10 cellular contexts compared by ENCODE assay signal in the genomic region with DNA sequence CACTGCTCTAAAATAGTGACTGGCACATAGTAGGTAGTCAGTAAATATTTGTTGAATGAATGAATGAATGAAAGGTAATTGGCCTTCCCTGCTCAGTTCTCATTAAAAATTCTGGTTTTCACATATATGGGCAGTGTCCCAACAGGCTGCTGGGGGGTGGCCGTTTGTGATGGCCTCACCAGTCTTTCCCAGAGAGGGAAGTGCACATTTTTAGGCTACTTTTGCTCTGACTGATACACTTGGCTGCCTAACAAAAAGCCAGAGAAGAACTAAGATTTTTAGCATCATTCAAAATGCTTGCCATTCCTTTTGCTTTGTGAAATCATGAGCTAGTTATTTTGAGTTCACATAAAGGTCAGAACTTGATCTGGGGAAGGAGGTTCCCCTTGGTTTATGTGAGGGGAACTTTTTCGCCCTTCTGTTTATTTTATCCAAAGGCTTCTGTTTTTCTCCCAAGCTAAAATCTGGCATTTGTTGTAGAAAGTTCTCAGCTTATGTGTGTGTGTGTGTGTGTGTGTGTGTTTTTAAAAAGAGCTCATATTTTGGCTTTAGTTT.
A peak's percentile ranks its signal among the peaks of the same experiment; 100 is the strongest.
DNase-seq lines count a peak whose midpoint lies in the region; ATAC-seq and TF ChIP-seq lines count a peak whose summit lies in the region.
"Had no signal": no experiment of that assay in that cellular context is flagged by ENCODE, and none has a peak within 500 bp of the region (broad histone marks: within the 10 kb centered on the region; RNA-seq: fewer than 3 reads in every experiment).

No MANE protein-coding gene starts in this region.

- peak overlapping the region; percentile 53 to 70 for H3K27ac ChIP-seq in breast epithelium
- H3K27ac ChIP-seq in mesodermal cell (ENCODE audit: low read depth, low read length, severe bottlenecking): peak overlapping the region; percentile 79
- peak overlapping the region; percentile 64 for H3K27ac ChIP-seq in upper lobe of right lung

- H3K27me3 Mint-ChIP-seq in activated CD8-positive, alpha-beta memory T cell treated with anti-CD3 and anti-CD28 coated beads, Interleukin-2, amount 10 ng/mL, durations not matched to agents 7 days and 5 days: no peaks in the 10 kb centered on the region

- H3K27ac Mint-ChIP-seq in activated CD8-positive, alpha-beta memory T cell treated with anti-CD3 and anti-CD28 coated beads, Interleukin-2, amount 10 ng/mL, durations not matched to agents 7 days and 5 days: peak overlapping the region; percentile 38

- intact Hi-C loops in breast epithelium (cut with DNase I; ENCODE audit: low total_unique reads) (no loop called here), upper lobe of right lung (cut with DNase I) (no loop called here)

- DNase-seq in activated CD8-positive, alpha-beta memory T cell treated with anti-CD3 and anti-CD28 coated beads, Interleukin-2, amount 10 ng/mL, durations not matched to agents 7 days and 5 days: no peak
- no peak for DNase-seq in activated CD8-positive, alpha-beta memory T cell treated with anti-CD3 and anti-CD28 coated beads, Interleukin-2, amount 50 U/mL, for 4 hours
- no peak for DNase-seq in breast epithelium (ENCODE audit: low spot score in 2 of 2)
- DNase-seq in upper lobe of right lung: no peak
- no peak for DNase-seq in KG1 (lab: John Stamatoyannopoulos, UW)
- no peak for DNase-seq in Kasumi-1 (lab: John Stamatoyannopoulos, UW)
- no peak for DNase-seq in OCI-M2 (lab: John Stamatoyannopoulos, UW; ENCODE audit: unreplicated experiment)

- 72 to 73% methylated on average over 1 to 2 of the region's 2 CpGs for WGBS in mesodermal cell (ENCODE audit: insufficient coverage in 2 of 2), 2 experiments

- H3K4me3 ChIP-seq in breast epithelium (no peak overlapping the region), mesodermal cell (ENCODE audit: extremely low read depth, insufficient read depth, low read length, poor library complexity, severe bottlenecking) (no peak overlapping the region), upper lobe of right lung (no peak overlapping the region)
- H3K4me3 ChIP-seq: BLaER1 treated with 17β-estradiol and CSF1 and Interleukin-3, amounts not matched to agents 10 nM and 100 nM had no signal

- H3K9me3 ChIP-seq in breast epithelium (no peaks in the 10 kb centered on the region), mesodermal cell (ENCODE audit: control insufficient read depth, low read length) (no peaks in the 10 kb centered on the region), upper lobe of right lung (no peaks in the 10 kb centered on the region)

- no peak overlapping the region for H3K4me3 Mint-ChIP-seq in activated CD8-positive, alpha-beta memory T cell treated with anti-CD3 and anti-CD28 coated beads, Interleukin-2, amount 10 ng/mL, durations not matched to agents 7 days and 5 days
- H3K4me3 Mint-ChIP-seq: neural crest cell had no signal

- H3K27me3 ChIP-seq in breast epithelium (no peaks in the 10 kb centered on the region), upper lobe of right lung (no peaks in the 10 kb centered on the region)
- H3K27me3 ChIP-seq: BLaER1 treated with 17β-estradiol and CSF1 and Interleukin-3, amounts not matched to agents 10 nM and 100 nM had no signal

- H3K36me3 ChIP-seq in breast epithelium: no peaks in the 10 kb centered on the region
- no peaks in the 10 kb centered on the region for H3K36me3 ChIP-seq in mesodermal cell (ENCODE audit: control insufficient read depth, insufficient read depth, low read length)
- H3K36me3 ChIP-seq in upper lobe of right lung: no peaks in the 10 kb centered on the region

- H3K36me3 Mint-ChIP-seq in activated CD8-positive, alpha-beta memory T cell treated with anti-CD3 and anti-CD28 coated beads, Interleukin-2, amount 10 ng/mL, durations not matched to agents 7 days and 5 days: peaks cover 21% of the 10 kb centered on the region

- TF ChIP-seq POLR2A in breast epithelium (IDR thresholded peaks at IDR 0.05): no peak

- H3K4me1 ChIP-seq in breast epithelium (no peaks in the 10 kb centered on the region), mesodermal cell (ENCODE audit: control insufficient read depth, insufficient read depth, low read length, poor library complexity, severe bottlenecking) (peaks cover 18% of the 10 kb centered on the region), upper lobe of right lung (peaks cover 28% of the 10 kb centered on the region)

- H3K9me3 Mint-ChIP-seq in activated CD8-positive, alpha-beta memory T cell treated with anti-CD3 and anti-CD28 coated beads, Interleukin-2, amount 10 ng/mL, durations not matched to agents 7 days and 5 days (ENCODE audit: low read depth): no peaks in the 10 kb centered on the region
- H3K9me3 Mint-ChIP-seq: neural crest cell had no signal

- TF ChIP-seq CTCF in breast epithelium (IDR thresholded peaks at IDR 0.05) (no peak), upper lobe of right lung (IDR thresholded peaks at IDR 0.05) (no peak)

- H3K4me1 Mint-ChIP-seq in activated CD8-positive, alpha-beta memory T cell treated with anti-CD3 and anti-CD28 coated beads, Interleukin-2, amount 10 ng/mL, durations not matched to agents 7 days and 5 days: peaks cover 45% of the 10 kb centered on the region

- CTCF ChIA-PET in activated CD8-positive, alpha-beta memory T cell treated with anti-CD3 and anti-CD28 coated beads, Interleukin-2, amount 10 ng/mL, durations not matched to agents 7 days and 5 days (lab: Charles Lee): interaction anchor here (1.8 to 2.0 kb wide), 2 partner anchors 45 to 129 kb away, joined by 6 to 8 read pairs; no protein-coding TSS in a partner anchor

- ATAC-seq in activated CD8-positive, alpha-beta memory T cell treated with anti-CD3 and anti-CD28 coated beads, Interleukin-2, amount 10 ng/mL, durations not matched to agents 7 days and 5 days: no peak
- peak; percentile 55 for ATAC-seq in upper lobe of right lung
